In genomic region chr2:184463866-184464248, GRCh38 we compare ENCODE assay signal across 23 cellular contexts.
DNase-seq lines count a peak whose midpoint lies in the region; FAIRE-seq and TF ChIP-seq lines count a peak whose summit lies in the region.
"Had no signal": no experiment of that assay in that cellular context is flagged by ENCODE, and none has a peak within 500 bp of the region (broad histone marks: within the 10 kb centered on the region; RNA-seq: fewer than 3 reads in every experiment).

No MANE protein-coding gene starts in this region.

- H3K9me3 ChIP-seq in SU-DHL-6 (ENCODE audit: insufficient read depth, low read length) (no peaks in the 10 kb centered on the region), kidney (ENCODE audit: control insufficient read depth in 1 of 2, low read length in 2 of 2) (no peaks in the 10 kb centered on the region)
- H3K9me3 ChIP-seq: BLaER1 treated with 17β-estradiol and CSF1 and Interleukin-3, amounts not matched to agents 10 nM and 100 nM had no signal

- no peaks in the 10 kb centered on the region for H3K27me3 Mint-ChIP-seq in Calu3 (ENCODE audit: unreplicated experiment)
- no peaks in the 10 kb centered on the region for H3K27me3 Mint-ChIP-seq in nephron (ENCODE audit: low read depth)
- H3K27me3 Mint-ChIP-seq: B cell; CD4-positive, CD25-positive, alpha-beta regulatory T cell; CD8-positive, alpha-beta memory T cell; IgD-negative memory B cell had no signal

- H3K4me3 ChIP-seq in SU-DHL-6 (ENCODE audit: insufficient read depth, low read length, poor library complexity, severe bottlenecking) (no peak overlapping the region), kidney (ENCODE audit: low read length in 2 of 2) (peak overlapping the region in 1 of 2 donors; percentile 42)
- H3K4me3 ChIP-seq: BLaER1 treated with 17β-estradiol and CSF1 and Interleukin-3, amounts not matched to agents 10 nM and 100 nM; GM23338 had no signal

- H3K4me1 ChIP-seq in kidney (ENCODE audit: control insufficient read depth in 1 of 2, insufficient read depth in 1 of 2, low read depth in 1 of 2, low read length in 2 of 2) = peaks cover 0 to 2% of the 10 kb centered on the region in 2 donors
- H3K4me1 ChIP-seq: BLaER1 treated with 17β-estradiol and CSF1 and Interleukin-3, amounts not matched to agents 10 nM and 100 nM had no signal

- DNase-seq in Calu3 (no peak), kidney (no peak), GF-D8 (lab: John Stamatoyannopoulos, UW) (no peak), putamen (ENCODE audit: low spot score) (no peak), caudate nucleus (lab: John Stamatoyannopoulos, UW) (no peak), NCI-H82 treated with DMSO at 0.1 percent for 48 hours (lab: John Stamatoyannopoulos, UW; ENCODE audit: unreplicated experiment) (no peak)
- DNase-seq: 8988T; CD4-positive, CD25-positive, alpha-beta regulatory T cell; CD8-positive, alpha-beta memory T cell; COR-L47; DMS153; DMS79; GDM1; HCEC 1CT had no signal

- H3K27me3 ChIP-seq in SU-DHL-6 (ENCODE audit: low read length) = no peaks in the 10 kb centered on the region
- H3K27me3 ChIP-seq: BLaER1 treated with 17β-estradiol and CSF1 and Interleukin-3, amounts not matched to agents 10 nM and 100 nM had no signal

- FAIRE-seq in kidney (lab: Jason Lieb, UNC) = peak; percentile 78
- FAIRE-seq: D721Med, H54, HTR-8/SVneo had no signal

- no peaks in the 10 kb centered on the region for H3K9me3 Mint-ChIP-seq in Calu3 (ENCODE audit: low read depth, unreplicated experiment)
- no peaks in the 10 kb centered on the region for H3K9me3 Mint-ChIP-seq in nephron
- H3K9me3 Mint-ChIP-seq: GM23338, IgD-negative memory B cell had no signal

- peak overlapping the region; percentile 13; the same call in 1 of the 2 replicates for H3K27ac ChIP-seq in SU-DHL-6 (ENCODE audit: low read depth, low read length)
- no peak overlapping the region for H3K27ac ChIP-seq in kidney (ENCODE audit: low read depth in 2 of 2, low read length in 2 of 2)
- no peak overlapping the region for H3K27ac ChIP-seq in caudate nucleus (ENCODE audit: low read depth, low read length)
- H3K27ac ChIP-seq: BLaER1 treated with 17β-estradiol and CSF1 and Interleukin-3, amounts not matched to agents 10 nM and 100 nM had no signal

- no peak overlapping the region for H2AFZ ChIP-seq in SU-DHL-6 (ENCODE audit: low read depth, low read length, severe bottlenecking)

- no peaks in the 10 kb centered on the region for H3K79me2 ChIP-seq in SU-DHL-6 (ENCODE audit: insufficient read depth, low read length)

- peak overlapping the region; percentile 91 for H3K4me2 ChIP-seq in SU-DHL-6 (ENCODE audit: low read depth, low read length, poor library complexity, severe bottlenecking)
- H3K4me2 ChIP-seq: BLaER1 treated with 17β-estradiol and CSF1 and Interleukin-3, amounts not matched to agents 10 nM and 100 nM; GM23338 had no signal

- TF ChIP-seq CTCF in Calu3 (IDR thresholded peaks at IDR 0.05; ENCODE audit: unreplicated experiment) = no peak
- TF ChIP-seq CTCF in SU-DHL-6 (IDR thresholded peaks at IDR 0.05; ENCODE audit: insufficient read depth, low read length, poor library complexity, severe bottlenecking) = no peak
- no peak for TF ChIP-seq CTCF in kidney (IDR thresholded peaks at IDR 0.05; ENCODE audit: borderline replicate concordance, extremely low read depth, insufficient read depth)
- TF ChIP-seq CTCF in nephron (IDR thresholded peaks at IDR 0.05; ENCODE audit: unreplicated experiment in 3 of 3) = no peak

- no peaks in the 10 kb centered on the region for H3K9me2 ChIP-seq in SU-DHL-6 (replicated peaks; ENCODE audit: insufficient read depth, low read length)

- no TSS peak for BruUV-seq in Calu3 (replicated peaks; lab: Mats Ljungman, UMichigan)

- CTCF ChIA-PET in Calu3 (lab: Charles Lee) = no interaction called here

- H4K20me1 ChIP-seq in SU-DHL-6 (ENCODE audit: low read depth, low read length) = no peaks in the 10 kb centered on the region
- H4K20me1 ChIP-seq: BLaER1 treated with 17β-estradiol and CSF1 and Interleukin-3, amounts not matched to agents 10 nM and 100 nM had no signal

- H3K27ac Mint-ChIP-seq in Calu3 (ENCODE audit: unreplicated experiment) = peak overlapping the region; percentile 71
- H3K27ac Mint-ChIP-seq in nephron = peak overlapping the region; percentile 70 to 87 (median 86)
- H3K27ac Mint-ChIP-seq: B cell; CD4-positive, CD25-positive, alpha-beta regulatory T cell; CD8-positive, alpha-beta memory T cell; GM23338; IgD-negative memory B cell had no signal

- intact Hi-C loops in Calu3 (cut with micrococcal nuclease; ENCODE audit: unreplicated experiment) (no loop called here), kidney (cut with DNase I) (no loop called here)

- H3F3A ChIP-seq in SU-DHL-6 (ENCODE audit: insufficient read depth) = peaks cover 8% of the 10 kb centered on the region; the same call in 1 of the 2 replicates

- H3K36me3 ChIP-seq in SU-DHL-6 (ENCODE audit: low read length) (no peaks in the 10 kb centered on the region), kidney (ENCODE audit: control insufficient read depth in 1 of 2, insufficient read depth in 2 of 2, low read length in 2 of 2) (no peaks in the 10 kb centered on the region)
- H3K36me3 ChIP-seq: BLaER1 treated with 17β-estradiol and CSF1 and Interleukin-3, amounts not matched to agents 10 nM and 100 nM had no signal

- H3K4me3 Mint-ChIP-seq in Calu3 (ENCODE audit: low read depth, unreplicated experiment) (peak overlapping the region; percentile 35), nephron (no peak overlapping the region)
- H3K4me3 Mint-ChIP-seq: B cell; CD4-positive, CD25-positive, alpha-beta regulatory T cell; CD8-positive, alpha-beta memory T cell; GM23338; IgD-negative memory B cell had no signal

- peaks cover 13% of the 10 kb centered on the region for H3K4me1 Mint-ChIP-seq in Calu3 (ENCODE audit: low read depth, unreplicated experiment)
- H3K4me1 Mint-ChIP-seq in nephron = no peaks in the 10 kb centered on the region
- H3K4me1 Mint-ChIP-seq: B cell; CD8-positive, alpha-beta memory T cell had no signal

- H3K36me3 Mint-ChIP-seq in Calu3 (ENCODE audit: insufficient read depth, unreplicated experiment) = no peaks in the 10 kb centered on the region
- H3K36me3 Mint-ChIP-seq in nephron (ENCODE audit: low read depth) = no peaks in the 10 kb centered on the region
- H3K36me3 Mint-ChIP-seq: CD4-positive, CD25-positive, alpha-beta regulatory T cell; CD8-positive, alpha-beta memory T cell; IgD-negative memory B cell had no signal

- H3K9ac ChIP-seq in SU-DHL-6 (ENCODE audit: low read length) (no peak overlapping the region), kidney (ENCODE audit: low read length in 2 of 2) (no peak overlapping the region)
- H3K9ac ChIP-seq: BLaER1 treated with 17β-estradiol and CSF1 and Interleukin-3, amounts not matched to agents 10 nM and 100 nM had no signal
